8 cellular contexts compared by ENCODE assay signal in the genomic region with DNA sequence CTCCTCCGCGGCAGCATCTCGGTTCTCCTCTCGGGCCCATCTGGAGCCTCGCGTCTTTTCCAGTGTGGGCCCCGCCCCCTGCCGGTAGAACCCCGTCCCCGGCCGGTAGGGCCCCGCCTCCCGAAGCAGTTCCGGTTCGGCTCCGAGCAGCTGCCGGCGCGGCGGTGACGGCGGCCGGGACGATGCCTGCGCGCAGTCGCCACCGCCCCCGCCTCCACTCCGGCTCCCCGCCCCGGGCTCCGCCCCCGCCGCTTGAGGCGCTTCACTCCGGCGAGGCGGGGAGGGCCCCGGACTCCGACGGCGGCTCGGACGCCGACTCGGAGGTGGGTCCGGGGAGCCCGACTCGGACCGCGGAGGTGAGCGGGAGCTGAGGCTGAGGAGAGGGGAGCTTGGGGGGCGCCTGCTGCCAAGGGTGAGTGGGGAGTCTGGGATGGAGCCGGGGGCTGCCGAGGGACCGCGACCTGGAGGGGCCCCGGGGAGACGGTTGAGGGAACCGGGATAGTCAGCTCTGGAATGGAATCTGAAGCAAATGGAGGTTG. TPM values are rescaled to one million over a fixed set of nuclear protein-coding genes. Genes with fewer than 3 reads are reported as not detected.
DNase-seq lines count a peak whose midpoint lies in the region; ATAC-seq, FAIRE-seq and TF ChIP-seq lines count a peak whose summit lies in the region.

A gene (plus strand): TSS at position 290 of the 539 bp plus-strand sequence. CDS start 38,873 bp downstream, outside the sequence.

- H3K27ac ChIP-seq in smooth muscle cell (ENCODE audit: low read depth) = peak within 1 kb of the TSS; percentile 84

- H3K4me3 Mint-ChIP-seq in activated B cell treated with CpG ODN at 0.5 μM for 24 hours = peak within 1 kb of the TSS; percentile 90
- peak within 1 kb of the TSS; percentile 83 to 94 (median 84) for H3K4me3 Mint-ChIP-seq in immature natural killer cell

- under 1% methylated on average over 37 of the region's 61 CpGs for WGBS in smooth muscle cell (ENCODE audit: low lambda C conversion rate)

- no peaks in the 10 kb centered on the region for H3K36me3 ChIP-seq in bronchial epithelial cell (ENCODE audit: control insufficient read depth, insufficient read depth, low read length)
- H3K36me3 ChIP-seq in smooth muscle cell (ENCODE audit: low read depth) = no peaks in the 10 kb centered on the region

- peak within 1 kb of the TSS; percentile 80 for H2AFZ ChIP-seq in smooth muscle cell (ENCODE audit: low read depth)

- ATAC-seq in GM18502 (IDR thresholded peaks at IDR 0.05; ENCODE audit: poor library complexity, unreplicated experiment) (peak; percentile 78), HG02973 (IDR thresholded peaks at IDR 0.05; ENCODE audit: unreplicated experiment) (peak; percentile 83), activated B cell treated with CpG ODN at 0.5 μM for 24 hours (ENCODE audit: low read depth) (peak; percentile 81)

- TF ChIP-seq CTCF in activated B cell treated with CpG ODN at 0.5 μM for 24 hours (IDR thresholded peaks at IDR 0.05) (no peak), bronchial epithelial cell (IDR thresholded peaks at IDR 0.05; ENCODE audit: insufficient read depth, low read length, severe bottlenecking) (peak; percentile 1), smooth muscle cell (IDR thresholded peaks at IDR 0.05; ENCODE audit: borderline replicate concordance, insufficient read depth, poor library complexity, severe bottlenecking) (peak; percentile 15)

- no peaks in the 10 kb centered on the region for H3K9me3 ChIP-seq in smooth muscle cell (replicated peaks; ENCODE audit: low read depth)

- peaks cover 45% of the 10 kb centered on the region for H3K4me1 Mint-ChIP-seq in activated B cell treated with CpG ODN at 0.5 μM for 24 hours
- peaks cover 49 to 70% of the 10 kb centered on the region in 2 donors for H3K4me1 Mint-ChIP-seq in immature natural killer cell

- H3K36me3 Mint-ChIP-seq in activated B cell treated with CpG ODN at 0.5 μM for 24 hours (ENCODE audit: low read depth) (peaks cover 25% of the 10 kb centered on the region), immature natural killer cell (no peaks in the 10 kb centered on the region)

- POLR2A ChIA-PET in activated B cell treated with CpG ODN at 0.5 μM for 24 hours (lab: Charles Lee) = interaction anchor here (0.6 to 4.1 kb wide), 11 partner anchors 11 to 1616 kb away, joined by 3 to 34 read pairs (median 6); a partner anchor contains a TSS

- H3K27ac Mint-ChIP-seq in activated B cell treated with CpG ODN at 0.5 μM for 24 hours (peak within 1 kb of the TSS; percentile 90), immature natural killer cell (peak within 1 kb of the TSS; percentile 87 to 95 (median 93))

- H3K9ac ChIP-seq in smooth muscle cell (ENCODE audit: low read depth) = peak within 1 kb of the TSS; percentile 89

- peaks cover 9% of the 10 kb centered on the region for H3F3A ChIP-seq in smooth muscle cell (ENCODE audit: low read depth)

- no peak for FAIRE-seq in bronchial epithelial cell (lab: Jason Lieb, UNC)

- H3K4me1 ChIP-seq in smooth muscle cell (ENCODE audit: low read depth) = peaks cover 10% of the 10 kb centered on the region

- DNase-seq in NCI-H2196 treated with DMSO at 0.1 percent for 48 hours (lab: John Stamatoyannopoulos, UW; ENCODE audit: unreplicated experiment) (peak; percentile 95), activated B cell treated with CpG ODN at 0.5 μM for 24 hours (peak; percentile 95), bronchial epithelial cell (ENCODE audit: low read depth) (peak; percentile 82), immature natural killer cell (peak; percentile 91 to 94 (median 94)), smooth muscle cell (lab: John Stamatoyannopoulos, UW; ENCODE audit: unreplicated experiment) (peak; percentile 88), NCI-H82 treated with DMSO at 0.1 percent for 48 hours (lab: John Stamatoyannopoulos, UW; ENCODE audit: unreplicated experiment) (no peak)

- H3K79me2 ChIP-seq in smooth muscle cell (ENCODE audit: low read depth) = peaks cover 39% of the 10 kb centered on the region

- H3K27me3 ChIP-seq in bronchial epithelial cell (ENCODE audit: control insufficient read depth, insufficient read depth, low read length) (no peaks in the 10 kb centered on the region), smooth muscle cell (ENCODE audit: low read depth) (no peaks in the 10 kb centered on the region)

- CTCF ChIA-PET in activated B cell treated with CpG ODN at 0.5 μM for 24 hours (lab: Charles Lee) = interaction anchor here (0.8 to 1.1 kb wide), 2 partner anchors 13 to 119 kb away, joined by 3 to 4 read pairs; no protein-coding TSS in a partner anchor

- peaks cover 38% of the 10 kb centered on the region for H4K20me1 ChIP-seq in smooth muscle cell (ENCODE audit: low read depth)

- H3K4me3 ChIP-seq in bronchial epithelial cell (ENCODE audit: low read depth, low read length) (peak within 1 kb of the TSS; percentile 86), smooth muscle cell (peak within 1 kb of the TSS; percentile 79)

- intact Hi-C loops in activated B cell treated with CpG ODN at 0.5 μM for 24 hours (cut with micrococcal nuclease) = loop anchor here (1.0 to 10.0 kb wide), 7 partner anchors 18 to 1614 kb away; a partner anchor contains a TSS

- no peaks in the 10 kb centered on the region for H3K27me3 Mint-ChIP-seq in activated B cell treated with CpG ODN at 0.5 μM for 24 hours
- H3K27me3 Mint-ChIP-seq in immature natural killer cell (ENCODE audit: low read depth in 3 of 3) = peaks cover 0 to 10% (median 4%) of the 10 kb centered on the region in 3 donors

- H3K9me3 Mint-ChIP-seq in activated B cell treated with CpG ODN at 0.5 μM for 24 hours (no peaks in the 10 kb centered on the region), immature natural killer cell (peaks cover 0 to 1% (median 0%) of the 10 kb centered on the region in 6 donors)

- peak within 1 kb of the TSS; percentile 93 for H3K4me2 ChIP-seq in smooth muscle cell

RNA-seq across cellular contexts. Expression of the gene that starts here (rescaled TPM):
- 25.8 and 29.1 TPM in 2 replicates for total RNA-seq in activated B cell treated with CpG ODN at 0.5 μM for 24 hours
- 25.5 and 36.0 TPM in 2 replicates for total RNA-seq in bronchial epithelial cell
- polyA plus RNA-seq in immature natural killer cell = 10 to 100 TPM in 1 of 3 donors, 1 to 10 TPM in 2; 5.2 to 12.6 (median 9.8) TPM
- 30.1 and 35.4 TPM in 2 replicates for total RNA-seq in smooth muscle cell
- polyA plus RNA-seq in smooth muscle cell = 7.4 and 9.7 TPM in 2 replicates
